19 cellular contexts compared by ENCODE assay signal in genomic region chr2:106156305-106157288, GRCh38. TPM values are rescaled to one million over a fixed set of nuclear protein-coding genes. Genes with fewer than 3 reads are reported as not detected.
DNase-seq lines count a peak whose midpoint lies in the region; ATAC-seq, FAIRE-seq and TF ChIP-seq lines count a peak whose summit lies in the region.
"Had no signal": no experiment of that assay in that cellular context is flagged by ENCODE, and none has a peak within 500 bp of the region (broad histone marks: within the 10 kb centered on the region; RNA-seq: fewer than 3 reads in every experiment).

No MANE protein-coding gene starts in this region.

- H2AFZ ChIP-seq in K562 (ENCODE audit: low read depth, low read length): no peak overlapping the region

- no TSS peak for BruUV-seq in K562 (replicated peaks; lab: Mats Ljungman, UMichigan)

- H4K20me1 ChIP-seq in K562 (replicated peaks; ENCODE audit: control insufficient read depth, insufficient read depth, low read length): no peaks in the 10 kb centered on the region

- peaks cover 10% of the 10 kb centered on the region for H3K9me3 ChIP-seq in K562 (replicated peaks; ENCODE audit: control insufficient read depth, insufficient read depth, low read depth, low read length)
- H3K9me3 ChIP-seq: colonic mucosa, pancreas, SJSA1 had no signal

- no peak for TF ChIP-seq POLR2A in K562 (conservative IDR thresholded peaks at IDR 0.05)

- no peak overlapping the region for H3K9ac ChIP-seq in K562 (ENCODE audit: insufficient read depth in 1 of 2, low read depth in 2 of 2, low read length in 2 of 2)

- H3K4me2 ChIP-seq in K562 (ENCODE audit: insufficient read depth, low read length): no peak overlapping the region

- TF ChIP-seq RAD21 in K562 (CRISPR knock-in tag; conservative IDR thresholded peaks at IDR 0.05 in 1 of 2, IDR thresholded peaks at IDR 0.05 in 1 of 2): no peak

- H3K9me1 ChIP-seq in K562 (ENCODE audit: control insufficient read depth, insufficient read depth, low read length): no peaks in the 10 kb centered on the region

- TF ChIP-seq CTCF in K562 (IDR thresholded peaks at IDR 0.05 in 2 of 3, conservative IDR thresholded peaks at IDR 0.05 in 1 of 3; ENCODE audit: insufficient read depth in 2 of 3, low read depth in 1 of 3, low read length in 3 of 3): no peak

- no peak overlapping the region for H3K4me3 ChIP-seq in K562
- H3K4me3 ChIP-seq: colonic mucosa, pancreas, SJSA1 had no signal

- POLR2A ChIA-PET in K562 (lab: Yijun Ruan, JAX): no interaction called here

- no peaks in the 10 kb centered on the region; the same call in 2 of the 3 replicates for H3K79me2 ChIP-seq in K562 (ENCODE audit: control insufficient read depth, insufficient read depth, low read length)

- no peak for TF ChIP-seq EP300 in K562 (IDR thresholded peaks at IDR 0.05; ENCODE audit: low read length)

- in situ Hi-C loops in K562 (cut with MboI): no loop called here

- H3K27me3 ChIP-seq in K562 (ENCODE audit: control insufficient read depth in 2 of 2, insufficient read depth in 2 of 2, low read length in 2 of 2): no peaks in the 10 kb centered on the region
- H3K27me3 ChIP-seq: colonic mucosa, pancreas, SJSA1 had no signal

- peaks cover 0 to 2% of the 10 kb centered on the region in 2 experiments; a peak in 2 of 5 replicates for H3K4me1 ChIP-seq in K562 (replicated peaks in 1 of 2; ENCODE audit: control insufficient read depth in 2 of 2, insufficient read depth in 2 of 2, low read length in 2 of 2)
- H3K4me1 ChIP-seq: colonic mucosa, SJSA1 had no signal

- no peak for FAIRE-seq in K562 (lab: Jason Lieb, UNC)
- FAIRE-seq: frontal cortex, pancreas had no signal

- peak; percentile 15 for DNase-seq in stimulated activated CD4-positive, alpha-beta T cell treated with anti-CD3 and anti-CD28 coated beads, Interleukin-15, amount 100 ng/mL, for 24 hours
- DNase-seq in stimulated activated CD4-positive, alpha-beta T cell treated with anti-CD3 and anti-CD28 coated beads, Interleukin-1b, Interleukin-23, amount 100 ng/mL, for 48 hours: no peak
- DNase-seq in NCI-H526 treated with DMSO at 0.1 percent for 48 hours (lab: John Stamatoyannopoulos, UW) (peak; percentile 50), K562 (ENCODE audit: extremely low read depth in 1 of 4, low spot score in 3 of 4) (no peak), T1000 (lab: John Stamatoyannopoulos, UW) (no peak), CD1c-positive myeloid dendritic cell (ENCODE audit: extremely low spot score) (no peak), epidermal melanocyte (ENCODE audit: insufficient read length, low spot score) (no peak)
- DNase-seq: activated CD4-positive, CD25-positive, alpha-beta regulatory T cell; activated CD8-positive, alpha-beta memory T cell treated with anti-CD3 and anti-CD28 coated beads, Interleukin-2, amount 10 ng/mL, durations not matched to agents 7 days and 5 days; activated gamma-delta T cell treated with Interleukin-2 at 50 U/mL for 16 hours; colonic mucosa; kidney glomerular epithelial cell; NCI-H1436; pancreas had no signal

- no peak for ATAC-seq in K562
- no peak for ATAC-seq in GM21576 (IDR thresholded peaks at IDR 0.05; ENCODE audit: unreplicated experiment)
- ATAC-seq: activated CD8-positive, alpha-beta memory T cell treated with anti-CD3 and anti-CD28 coated beads, Interleukin-2, amount 10 ng/mL, durations not matched to agents 7 days and 5 days; pancreas; sciatic nerve; stimulated activated memory B cell treated with anti-CD40 and anti-IgM and Interleukin-4, amounts not matched to agents 10 μg/mL and 1 μg/mL and 100 μg/mL, for 72 hours had no signal

- CTCF ChIA-PET in K562 (lab: Yijun Ruan, JAX; ENCODE audit: low intra/inter-chr PET ratio): interaction anchor here (0.6 kb wide), 1 partner anchor 763 kb away, joined by 4 read pairs; no protein-coding TSS in a partner anchor

- WGBS in K562 (ENCODE audit: insufficient coverage, low coverage, missing lambda C conversion rate): 91% methylated on average over 10 of the region's 10 CpGs

- intact Hi-C loops in K562 (cut with micrococcal nuclease): no loop called here

- H3K36me3 ChIP-seq in K562 (ENCODE audit: control insufficient read depth, insufficient read depth, low read length): peaks cover 70% of the 10 kb centered on the region
- H3K36me3 ChIP-seq: colonic mucosa, pancreas had no signal

- H3K27ac ChIP-seq in K562 (ENCODE audit: extremely low read depth, low read depth, low read length): no peak overlapping the region
- H3K27ac ChIP-seq: colonic mucosa, pancreas, SJSA1 had no signal

TF ChIP-seq in K562, 482 proteins besides CTCF, POLR2A, EP300 and RAD21:
- TF ChIP-seq CEBPB (tag; IDR thresholded peaks at IDR 0.05): 0 out of 2 replicates have a peak, but pooled peaks have one; percentile 18
- TF ChIP-seq ZNF512 (tag; IDR thresholded peaks at IDR 0.05): no peak

RNA-seq across cellular contexts. Expression of gene UXS1, which starts 37.5 kb away (rescaled TPM):
- total RNA-seq in K562 (2011; cell fraction: chromatin; rRNA removed; ENCODE audit: low replicate concordance): 83.6 and 100 TPM in 2 replicates
- 57.7 and 64.7 TPM in 2 replicates for total RNA-seq in K562 (2011; cell fraction: nucleolus; rRNA removed)
- total RNA-seq in K562 (2011; cell fraction: nucleoplasm; rRNA removed): 74.1 and 83.9 TPM in 2 replicates
- total RNA-seq in K562 (2014; rRNA removed) (15.0 and 19.1 TPM in 2 replicates), K562 (2014; rRNA removed; fragmentation: Illumina TruSeq; extraction: Trizol) (14.2 and 15.2 TPM in 2 replicates), K562 (2015; rRNA removed; fragmentation: Illumina TruSeq; extraction: Trizol) (13.8 and 15.0 TPM in 2 replicates), K562 (2021) (22.4 and 25.4 TPM in 2 replicates)
- polyA plus RNA-seq in K562 (2011; rRNA removed) (24.1 and 25.5 TPM in 2 replicates), K562 (2014; fragmentation: Illumina TruSeq; extraction: Trizol) (22.8 and 25.8 TPM in 2 replicates), K562 (2014; fragmentation: Nextera tagmentation; extraction: Ambion mirVana) (10 to 100 TPM in 1 of 2 experiments, 1 to 10 TPM in 1; 5.8 to 11.3 TPM), K562 (2014; rRNA removed) (22.7 and 25.5 TPM in 2 replicates)
- 18.8 and 22.4 TPM in 2 replicates for polyA plus RNA-seq in K562 (2011; cell fraction: cytosol; rRNA removed)
- 37.9 and 48.2 TPM in 2 replicates for polyA plus RNA-seq in K562 (2011; cell fraction: nucleus; rRNA removed)
- polyA plus RNA-seq in K562 (2012): 22.1 and 26.2 TPM in 2 replicates
- 54.5 and 56.5 TPM in 2 replicates for polyA minus RNA-seq in K562 (2011; rRNA and poly(A)+ RNA removed)
- polyA minus RNA-seq in K562 (2011; cell fraction: cytosol; rRNA and poly(A)+ RNA removed): 28.0 and 29.7 TPM in 2 replicates
- polyA minus RNA-seq in K562 (2011; cell fraction: nucleus; rRNA and poly(A)+ RNA removed): 34.9 and 48.7 TPM in 2 replicates

Comparison
In these comparisons a context has a peak if more than half of its experiments do, and no peak if none do; other contexts are left out.
1. DNase-seq: peak in stimulated activated CD4-positive, alpha-beta T cell treated with anti-CD3 and anti-CD28 coated beads, Interleukin-15, amount 100 ng/mL, for 24 hours (single experiment) and NCI-H526 treated with DMSO at 0.1 percent for 48 hours (single experiment); none in stimulated activated CD4-positive, alpha-beta T cell treated with anti-CD3 and anti-CD28 coated beads, Interleukin-1b, Interleukin-23, amount 100 ng/mL, for 48 hours (single experiment), K562 (0 of 4), T1000 (single experiment), CD1c-positive myeloid dendritic cell (single experiment) and epidermal melanocyte (single experiment).